17 cellular contexts compared by ENCODE assay signal in the genomic region with DNA sequence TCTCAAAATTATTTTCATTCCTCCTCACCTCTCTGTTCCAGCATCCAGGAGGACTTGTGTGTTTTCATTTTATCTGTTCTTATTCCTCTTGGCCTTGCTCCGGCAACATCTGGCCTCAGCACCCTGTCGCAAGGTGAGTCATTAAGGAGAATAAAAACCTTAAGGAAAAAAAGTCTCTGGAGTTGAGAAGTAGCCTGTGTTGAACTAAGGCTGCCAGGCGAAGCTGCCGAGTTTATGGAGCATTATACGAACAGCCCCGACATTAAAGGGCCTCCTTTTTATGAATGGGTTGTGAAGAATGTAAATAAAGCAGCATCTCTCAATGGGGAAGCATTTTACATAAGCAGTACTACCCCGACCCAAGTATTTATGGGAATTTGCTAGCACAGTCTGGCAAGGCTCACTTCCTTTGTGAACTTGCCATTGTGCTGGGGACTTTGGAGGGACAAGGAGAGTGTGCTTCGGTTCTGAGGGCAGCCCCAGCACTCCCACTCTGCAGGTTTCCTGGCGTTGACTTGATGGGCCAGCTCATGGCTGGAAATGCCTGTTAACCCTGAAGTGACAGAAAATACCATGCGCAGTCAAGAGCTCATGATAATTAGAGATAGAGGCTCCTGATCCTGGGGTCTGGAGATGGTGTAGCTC. TPM values are rescaled to one million over a fixed set of nuclear protein-coding genes. Genes with fewer than 3 reads are reported as not detected.
DNase-seq lines count a peak whose midpoint lies in the region; TF ChIP-seq lines count a peak whose summit lies in the region.
"Had no signal": no experiment of that assay in that cellular context is flagged by ENCODE, and none has a peak within 500 bp of the region (broad histone marks: within the 10 kb centered on the region; RNA-seq: fewer than 3 reads in every experiment).

No MANE protein-coding gene starts in this region.

- peaks cover 22% of the 10 kb centered on the region for H3K27me3 Mint-ChIP-seq in neural crest cell (ENCODE audit: low read depth)

- peaks cover 83% of the 10 kb centered on the region for H3K79me2 ChIP-seq in GM23248 (ENCODE audit: insufficient read depth)

- H3K9me3 Mint-ChIP-seq in neural crest cell, result no peaks in the 10 kb centered on the region
- H3K9me3 Mint-ChIP-seq: immature natural killer cell had no signal

- peak overlapping the region; percentile 8 for H3K4me2 ChIP-seq in GM23248 (ENCODE audit: unreplicated experiment)

- H3K4me3 ChIP-seq in GM23248, result no peak overlapping the region
- H3K4me3 ChIP-seq in fibroblast of mammary gland (ENCODE audit: control insufficient read depth, low read depth, low read length), result no peak overlapping the region

- peaks cover 40% of the 10 kb centered on the region for H3K4me1 Mint-ChIP-seq in neural crest cell

- no peak overlapping the region for H3K9ac ChIP-seq in GM23248

- H3F3A ChIP-seq in GM23248 (ENCODE audit: insufficient read depth), result peaks cover 36% of the 10 kb centered on the region

- no peak overlapping the region for H2AFZ ChIP-seq in GM23248

- H3K27ac Mint-ChIP-seq in neural crest cell (ENCODE audit: unreplicated experiment), result no peak overlapping the region

- no peaks in the 10 kb centered on the region for H3K36me3 Mint-ChIP-seq in neural crest cell (ENCODE audit: low read depth)

- H3K9me2 ChIP-seq in GM23248 (ENCODE audit: insufficient read depth), result no peaks in the 10 kb centered on the region

- no peaks in the 10 kb centered on the region for H3K36me3 ChIP-seq in GM23248 (ENCODE audit: low read depth)
- H3K36me3 ChIP-seq: brain microvascular endothelial cell, neutrophil had no signal

- 0 out of 2 replicates have a peak, but pooled peaks cover 10% of the 10 kb centered on the region for H4K20me1 ChIP-seq in GM23248 (ENCODE audit: insufficient read depth)

- no peaks in the 10 kb centered on the region for H3K27me3 ChIP-seq in GM23248 (replicated peaks; ENCODE audit: insufficient read depth)
- H3K27me3 ChIP-seq: brain microvascular endothelial cell had no signal

- in situ Hi-C loops in GM23248 (cut with MboI), result no loop called here

- TF ChIP-seq CTCF in fibroblast of mammary gland (conservative IDR thresholded peaks at IDR 0.05; ENCODE audit: control insufficient read depth, insufficient read depth, low read depth, low read length) (no peak), neural crest cell (conservative IDR thresholded peaks at IDR 0.05) (no peak)

- 0 out of 2 replicates have a peak overlapping the region, but pooled peaks have one; percentile 7 for H3K27ac ChIP-seq in GM23248
- H3K27ac ChIP-seq: brain microvascular endothelial cell, epithelial cell of prostate, neutrophil had no signal

- DNase-seq in GM23248 (peak; percentile 75), NCI-H526 treated with DMSO at 0.1 percent for 48 hours (lab: John Stamatoyannopoulos, UW) (peak; percentile 22), fibroblast of mammary gland (ENCODE audit: low read depth) (peak; percentile 67), neural crest cell (ENCODE audit: low read depth, low spot score) (no peak), NOMO-1 (lab: John Stamatoyannopoulos, UW; ENCODE audit: unreplicated experiment in 2 of 2) (no peak), NCI-H1048 (lab: John Stamatoyannopoulos, UW) (no peak), SW 1271 (lab: John Stamatoyannopoulos, UW) (no peak)
- no peak for DNase-seq in stimulated activated CD4-positive, alpha-beta T cell treated with anti-CD3 and anti-CD28 coated beads, Interleukin-4, amount 100 ng/mL, for 4 hours
- DNase-seq: brain microvascular endothelial cell; immature natural killer cell; Karpas-422; NCI-H345; RPMI8226; stimulated activated CD4-positive, alpha-beta T cell treated with anti-CD3 and anti-CD28 coated beads, Interleukin-1b, Interleukin-23, amount 100 ng/mL, for 48 hours; stimulated activated naive CD4-positive, alpha-beta T cell had no signal

- 55 to 58% methylated on average over 10 of the region's 10 CpGs for whole genome bisulfite sequencing in GM23248 (ENCODE audit: low coverage in 1 of 2, low lambda C conversion rate in 2 of 2, missing lambda C conversion rate in 2 of 2), 2 experiments

- H3K4me3 Mint-ChIP-seq in neural crest cell, result peak overlapping the region; percentile 81

- H3K4me1 ChIP-seq in GM23248 (ENCODE audit: insufficient read depth), result peaks cover 16% of the 10 kb centered on the region

- H3K9me3 ChIP-seq in GM23248 (ENCODE audit: low read depth), result no peaks in the 10 kb centered on the region
- H3K9me3 ChIP-seq: neutrophil had no signal

RNA-seq across cellular contexts. Expression of a gene that starts 4.8 kb away (rescaled TPM):
- 10.3 and 22.0 TPM in 2 replicates for total RNA-seq in GM23248 (2014; rRNA removed; shearing (Covaris generic))
- polyA plus RNA-seq in GM23248 (2016; fragmentation: Nextera tagmentation; extraction: Ambion mirVana), result 2.0 and 2.3 TPM in 2 replicates
- 25.6 and 26.4 TPM in 2 replicates for total RNA-seq in neural crest cell

RNA-seq across cellular contexts. Expression of a gene that starts 25.3 kb away (rescaled TPM):
- total RNA-seq in GM23248 (2014; rRNA removed; shearing (Covaris generic)), result 26.1 and 26.6 TPM in 2 replicates
- 18.7 and 21.2 TPM in 2 replicates for polyA plus RNA-seq in GM23248 (2016; fragmentation: Nextera tagmentation; extraction: Ambion mirVana)
- total RNA-seq in neural crest cell, result 32.9 and 37.1 TPM in 2 replicates

RNA-seq across cellular contexts. Expression of a gene that starts 39.9 kb away (rescaled TPM):
- total RNA-seq in GM23248 (2014; rRNA removed; shearing (Covaris generic)), result 24.4 and 28.2 TPM in 2 replicates
- polyA plus RNA-seq in GM23248 (2016; fragmentation: Nextera tagmentation; extraction: Ambion mirVana), result 49.6 and 50.1 TPM in 2 replicates
- total RNA-seq in neural crest cell, result 75.2 and 81.4 TPM in 2 replicates

Comparison
In these comparisons a context has a peak if more than half of its experiments do, and no peak if none do; other contexts are left out.
1. DNase-seq: peak in GM23248 (single experiment), NCI-H526 treated with DMSO at 0.1 percent for 48 hours (single experiment) and fibroblast of mammary gland (single experiment); none in neural crest cell (single experiment), NOMO-1 (0 of 2), NCI-H1048 (single experiment), stimulated activated CD4-positive, alpha-beta T cell treated with anti-CD3 and anti-CD28 coated beads, Interleukin-4, amount 100 ng/mL, for 4 hours (0 of 2) and SW 1271 (0 of 2).